ENCODE assay signal across 9 cellular contexts in genomic region chr3:133547432-133548041, GRCh38. TPM values are rescaled to one million over a fixed set of nuclear protein-coding genes. Genes with fewer than 3 reads are reported as not detected.
A peak's percentile ranks its signal among the peaks of the same experiment; 100 is the strongest.
DNase-seq lines count a peak whose midpoint lies in the region; ATAC-seq and TF ChIP-seq lines count a peak whose summit lies in the region.
"Had no signal": no experiment of that assay in that cellular context is flagged by ENCODE, and none has a peak within 500 bp of the region (broad histone marks: within the 10 kb centered on the region; RNA-seq: fewer than 3 reads in every experiment).

No MANE protein-coding gene starts in this region.

- ATAC-seq in GM23338 (peak; percentile 82), sciatic nerve (peak; percentile 77), HG02610 (IDR thresholded peaks at IDR 0.05; ENCODE audit: unreplicated experiment) (no peak), GM18873 (IDR thresholded peaks at IDR 0.05; ENCODE audit: low FRiP score, unreplicated experiment) (no peak)
- ATAC-seq: naive thymus-derived CD4-positive, alpha-beta T cell had no signal

- H3K27ac ChIP-seq in GM23338 (ENCODE audit: low read depth) (peak overlapping the region; percentile 56; the same call in 1 of the 2 replicates), right atrium auricular region (peak overlapping the region; percentile 31 to 66)

- DNase-seq in GM23338 (ENCODE audit: low spot score) (peak; percentile 56), amniotic epithelial cell (ENCODE audit: low read depth) (peak; percentile 58), right atrium auricular region (ENCODE audit: low spot score) (no peak), sciatic nerve (ENCODE audit: low spot score) (no peak)
- no peak for DNase-seq in effector CD4-positive, alpha-beta T cell
- no peak for DNase-seq in activated T-cell treated with anti-CD3 and anti-CD28 coated beads, Interleukin-2, amount 50 U/mL, for 24 hours
- DNase-seq: naive thymus-derived CD4-positive, alpha-beta T cell had no signal

- H3K27me3 Mint-ChIP-seq in GM23338 (ENCODE audit: insufficient read depth, low read depth, poor library complexity) = no peaks in the 10 kb centered on the region
- H3K27me3 Mint-ChIP-seq in activated T-cell treated with anti-CD3 and anti-CD28 coated beads, Interleukin-2, amount 50 U/mL, for 24 hours = no peaks in the 10 kb centered on the region

- H3K27me3 ChIP-seq in GM23338 (ENCODE audit: insufficient read depth) (no peaks in the 10 kb centered on the region), right atrium auricular region (no peaks in the 10 kb centered on the region)

- H3K9me3 ChIP-seq in right atrium auricular region = no peaks in the 10 kb centered on the region

- peak overlapping the region; percentile 11; the same call in 1 of the 2 replicates for H2AFZ ChIP-seq in GM23338

- peaks cover 10% of the 10 kb centered on the region; the same call in 1 of the 3 replicates for H3K36me3 Mint-ChIP-seq in GM23338 (ENCODE audit: low read depth)
- no peaks in the 10 kb centered on the region for H3K36me3 Mint-ChIP-seq in activated T-cell treated with anti-CD3 and anti-CD28 coated beads, Interleukin-2, amount 50 U/mL, for 24 hours (ENCODE audit: low read depth)

- H3K79me2 ChIP-seq in GM23338 (replicated peaks; ENCODE audit: insufficient read depth) = no peaks in the 10 kb centered on the region

- H4K20me1 ChIP-seq in GM23338 (replicated peaks; ENCODE audit: insufficient read depth) = no peaks in the 10 kb centered on the region

- no peak overlapping the region for H3K4me3 Mint-ChIP-seq in GM23338
- no peak overlapping the region for H3K4me3 Mint-ChIP-seq in activated T-cell treated with anti-CD3 and anti-CD28 coated beads, Interleukin-2, amount 50 U/mL, for 24 hours
- H3K4me3 Mint-ChIP-seq: naive thymus-derived CD4-positive, alpha-beta T cell had no signal

- H3K4me1 ChIP-seq in GM23338 (ENCODE audit: insufficient read depth) (peaks cover 7% of the 10 kb centered on the region; the same call in 1 of the 2 replicates), right atrium auricular region (peaks cover 0 to 17% of the 10 kb centered on the region in 2 donors)

- H3K4me3 ChIP-seq in GM23338 = no peak overlapping the region
- no peak overlapping the region for H3K4me3 ChIP-seq in right atrium auricular region

- H3K36me3 ChIP-seq in GM23338 (ENCODE audit: insufficient read depth) (no peaks in the 10 kb centered on the region), right atrium auricular region (no peaks in the 10 kb centered on the region)

- H3K4me2 ChIP-seq in GM23338 = peak overlapping the region; percentile 53; the same call in 1 of the 2 replicates

- TF ChIP-seq CTCF in GM23338 (conservative IDR thresholded peaks at IDR 0.05; ENCODE audit: low read depth in 2 of 2) (no peak), right atrium auricular region (IDR thresholded peaks at IDR 0.05) (no peak)

- intact Hi-C loops in sciatic nerve (cut with DNase I) = no loop called here

- H3K4me1 Mint-ChIP-seq in GM23338 = peaks cover 14% of the 10 kb centered on the region
- no peaks in the 10 kb centered on the region for H3K4me1 Mint-ChIP-seq in activated T-cell treated with anti-CD3 and anti-CD28 coated beads, Interleukin-2, amount 50 U/mL, for 24 hours (ENCODE audit: low read depth)

- H3K9me2 ChIP-seq in GM23338 (ENCODE audit: insufficient read depth) = no peaks in the 10 kb centered on the region

- H3F3A ChIP-seq in GM23338 (replicated peaks; ENCODE audit: low read depth) = no peaks in the 10 kb centered on the region

- peaks cover 19% of the 10 kb centered on the region; the same call in 2 of the 3 replicates for H3K9me3 Mint-ChIP-seq in GM23338
- no peaks in the 10 kb centered on the region for H3K9me3 Mint-ChIP-seq in activated T-cell treated with anti-CD3 and anti-CD28 coated beads, Interleukin-2, amount 50 U/mL, for 24 hours

- H3K27ac Mint-ChIP-seq in GM23338 = peak overlapping the region; percentile 80
- H3K27ac Mint-ChIP-seq in activated T-cell treated with anti-CD3 and anti-CD28 coated beads, Interleukin-2, amount 50 U/mL, for 24 hours = no peak overlapping the region

TF ChIP-seq in GM23338, 12 proteins besides CTCF, POLR2A, EP300 and RAD21:
- TF ChIP-seq, protein P1, sequence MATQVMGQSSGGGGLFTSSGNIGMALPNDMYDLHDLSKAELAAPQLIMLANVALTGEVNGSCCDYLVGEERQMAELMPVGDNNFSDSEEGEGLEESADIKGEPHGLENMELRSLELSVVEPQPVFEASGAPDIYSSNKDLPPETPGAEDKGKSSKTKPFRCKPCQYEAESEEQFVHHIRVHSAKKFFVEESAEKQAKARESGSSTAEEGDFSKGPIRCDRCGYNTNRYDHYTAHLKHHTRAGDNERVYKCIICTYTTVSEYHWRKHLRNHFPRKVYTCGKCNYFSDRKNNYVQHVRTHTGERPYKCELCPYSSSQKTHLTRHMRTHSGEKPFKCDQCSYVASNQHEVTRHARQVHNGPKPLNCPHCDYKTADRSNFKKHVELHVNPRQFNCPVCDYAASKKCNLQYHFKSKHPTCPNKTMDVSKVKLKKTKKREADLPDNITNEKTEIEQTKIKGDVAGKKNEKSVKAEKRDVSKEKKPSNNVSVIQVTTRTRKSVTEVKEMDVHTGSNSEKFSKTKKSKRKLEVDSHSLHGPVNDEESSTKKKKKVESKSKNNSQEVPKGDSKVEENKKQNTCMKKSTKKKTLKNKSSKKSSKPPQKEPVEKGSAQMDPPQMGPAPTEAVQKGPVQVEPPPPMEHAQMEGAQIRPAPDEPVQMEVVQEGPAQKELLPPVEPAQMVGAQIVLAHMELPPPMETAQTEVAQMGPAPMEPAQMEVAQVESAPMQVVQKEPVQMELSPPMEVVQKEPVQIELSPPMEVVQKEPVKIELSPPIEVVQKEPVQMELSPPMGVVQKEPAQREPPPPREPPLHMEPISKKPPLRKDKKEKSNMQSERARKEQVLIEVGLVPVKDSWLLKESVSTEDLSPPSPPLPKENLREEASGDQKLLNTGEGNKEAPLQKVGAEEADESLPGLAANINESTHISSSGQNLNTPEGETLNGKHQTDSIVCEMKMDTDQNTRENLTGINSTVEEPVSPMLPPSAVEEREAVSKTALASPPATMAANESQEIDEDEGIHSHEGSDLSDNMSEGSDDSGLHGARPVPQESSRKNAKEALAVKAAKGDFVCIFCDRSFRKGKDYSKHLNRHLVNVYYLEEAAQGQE (IDR thresholded peaks at IDR 0.05; ENCODE audit: unreplicated experiment) = no peak
- TF ChIP-seq POLR2AphosphoS5 (IDR thresholded peaks at IDR 0.05; ENCODE audit: low read depth) (no peak), JUNB (IDR thresholded peaks at IDR 0.05; ENCODE audit: unreplicated experiment) (no peak), NANOG (IDR thresholded peaks at IDR 0.05; ENCODE audit: borderline replicate concordance) (no peak)

RNA-seq across cellular contexts. Expression of gene CDV3, which starts 25.9 kb away (rescaled TPM):
- 119 TPM in 2 replicates for total RNA-seq in GM23338 (2014; rRNA removed; shearing (Covaris generic))
- polyA plus RNA-seq in GM23338 (2016; fragmentation: Nextera tagmentation; extraction: Ambion mirVana) = 36.6 and 44.1 TPM in 2 replicates
- total RNA-seq in right atrium auricular region (100 to 1,000 TPM; 108 to 122 TPM), sciatic nerve (140 TPM)

Comparison
In these comparisons a context has a peak if more than half of its experiments do, and no peak if none do; other contexts are left out.
1. ATAC-seq: peak in GM23338 (single experiment) and sciatic nerve (single experiment); none in HG02610 (single experiment) and GM18873 (single experiment).
2. DNase-seq: peak in GM23338 (single experiment) and amniotic epithelial cell (single experiment); none in right atrium auricular region (single experiment), sciatic nerve (single experiment), effector CD4-positive, alpha-beta T cell (single experiment) and activated T-cell treated with anti-CD3 and anti-CD28 coated beads, Interleukin-2, amount 50 U/mL, for 24 hours (single experiment).